In the genomic region with DNA sequence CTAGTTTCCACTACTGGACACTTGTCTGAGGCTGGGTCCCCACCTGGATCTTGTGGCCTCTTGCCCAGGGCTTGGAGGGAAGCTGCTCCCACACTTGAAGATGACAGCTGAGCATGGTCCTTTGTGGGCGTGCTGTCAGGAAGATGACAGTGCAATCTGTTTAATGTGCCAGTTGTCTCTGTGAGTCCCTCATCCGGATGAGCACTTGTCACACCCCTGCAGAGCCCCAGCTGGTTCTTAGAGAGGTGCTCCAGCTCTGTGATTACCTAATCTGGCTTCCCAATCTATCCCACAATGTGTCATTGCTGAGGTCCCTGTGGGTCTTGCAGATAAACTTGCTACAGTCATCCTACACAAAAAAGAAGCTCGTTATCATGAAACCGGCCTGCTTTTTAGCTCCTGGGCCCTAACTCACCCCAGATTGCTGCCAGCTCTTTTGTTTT, we compare ENCODE assay signal across 13 cellular contexts. TPM values are rescaled to one million over a fixed set of nuclear protein-coding genes. Genes with fewer than 3 reads are reported as not detected.
DNase-seq lines count a peak whose midpoint lies in the region; ATAC-seq lines count a peak whose summit lies in the region.
"Had no signal": no experiment of that assay in that cellular context is flagged by ENCODE, and none has a peak within 500 bp of the region (broad histone marks: within the 10 kb centered on the region; RNA-seq: fewer than 3 reads in every experiment).

No MANE protein-coding gene starts in this region.

- H3K36me3 ChIP-seq in neuronal stem cell (replicated peaks in 1 of 2; ENCODE audit: control insufficient read depth in 2 of 2, insufficient read depth in 2 of 2, low read length in 2 of 2): no peaks in the 10 kb centered on the region
- H3K36me3 ChIP-seq: thoracic aorta had no signal

- peak overlapping the region; percentile 75 for H3K23ac ChIP-seq in neuronal stem cell (ENCODE audit: low read depth, low read length, poor library complexity)

- no peaks in the 10 kb centered on the region for H3K27me3 ChIP-seq in neuronal stem cell (ENCODE audit: control insufficient read depth in 3 of 3, insufficient read depth in 3 of 3, low read depth in 1 of 3, low read length in 3 of 3)

- H4K8ac ChIP-seq in neuronal stem cell (ENCODE audit: low read depth, low read length): no peak overlapping the region

- H2BK12ac ChIP-seq in neuronal stem cell (ENCODE audit: low read length): no peak overlapping the region

- intact Hi-C loops in activated T-helper 1 cell treated with anti-CD3 and anti-CD28 coated beads, Interleukin-12 subunit alpha, Interleukin-12 subunit beta, Interleukin-2, Interleukin-4 antibody, amounts not matched to agents 30 ng/mL and 10 ng/mL and 1 ng/mL, durations not matched to agents 14 hours and 24 hours and 36 hours (cut with micrococcal nuclease): loop anchor here (1.0 kb wide), 3 partner anchors 14 to 36 kb away; no protein-coding TSS in a partner anchor

- no peaks in the 10 kb centered on the region for H3K36me3 Mint-ChIP-seq in activated T-helper 1 cell treated with anti-CD3 and anti-CD28 coated beads, Interleukin-12 subunit alpha, Interleukin-12 subunit beta, Interleukin-2, Interleukin-4 antibody, amounts not matched to agents 30 ng/mL and 10 ng/mL and 1 ng/mL, durations not matched to agents 14 hours and 24 hours and 36 hours (ENCODE audit: low read depth)

- DNase-seq in NCI-H82 (lab: John Stamatoyannopoulos, UW): peak; percentile 63
- no peak for DNase-seq in NCI-H82 treated with DMSO at 0.1 percent for 48 hours (lab: John Stamatoyannopoulos, UW; ENCODE audit: unreplicated experiment)
- peak; percentile 6 for DNase-seq in NCI-H2171 (lab: John Stamatoyannopoulos, UW)
- peak; percentile 11 for DNase-seq in activated T-helper 1 cell treated with anti-CD3 and anti-CD28 coated beads, Interleukin-12 subunit alpha, Interleukin-12 subunit beta, Interleukin-2, Interleukin-4 antibody, amounts not matched to agents 30 ng/mL and 10 ng/mL and 1 ng/mL, durations not matched to agents 14 hours and 24 hours and 36 hours (ENCODE audit: low spot score)
- no peak for DNase-seq in neuronal stem cell (ENCODE audit: low spot score)
- DNase-seq in NCI-H2081 treated with DMSO at 0.1 percent for 48 hours (lab: John Stamatoyannopoulos, UW): no peak
- no peak for DNase-seq in NCI-H1092 treated with DMSO at 0.1 percent for 48 hours (lab: John Stamatoyannopoulos, UW)
- DNase-seq: mucosa of descending colon, NCI-H2029 treated with DMSO at 0.1 percent for 48 hours had no signal

- H3K4me3 ChIP-seq in neuronal stem cell (ENCODE audit: low read length in 2 of 2): no peak overlapping the region
- H3K4me3 ChIP-seq: A549, mucosa of descending colon, thoracic aorta had no signal

- no peaks in the 10 kb centered on the region for H3K9me3 ChIP-seq in neuronal stem cell (replicated peaks in 1 of 2; ENCODE audit: control insufficient read depth in 2 of 2, insufficient read depth in 1 of 2, low read depth in 1 of 2, low read length in 2 of 2)
- H3K9me3 ChIP-seq: A549, mucosa of descending colon, thoracic aorta had no signal

- H3K9me3 Mint-ChIP-seq in activated T-helper 1 cell treated with anti-CD3 and anti-CD28 coated beads, Interleukin-12 subunit alpha, Interleukin-12 subunit beta, Interleukin-2, Interleukin-4 antibody, amounts not matched to agents 30 ng/mL and 10 ng/mL and 1 ng/mL, durations not matched to agents 14 hours and 24 hours and 36 hours: no peaks in the 10 kb centered on the region

- no peak overlapping the region for H3K9ac ChIP-seq in neuronal stem cell (ENCODE audit: low read depth, low read length, poor library complexity)

- no peak overlapping the region for H2BK120ac ChIP-seq in neuronal stem cell (ENCODE audit: low read depth, low read length)

- H2BK15ac ChIP-seq in neuronal stem cell (ENCODE audit: low read length): no peak overlapping the region

- H2BK5ac ChIP-seq in neuronal stem cell (ENCODE audit: low read length): no peak overlapping the region

- no peak for ATAC-seq in GM21447 (IDR thresholded peaks at IDR 0.05; ENCODE audit: unreplicated experiment)
- ATAC-seq: A549, mucosa of descending colon had no signal

- H3K4me1 Mint-ChIP-seq in activated T-helper 1 cell treated with anti-CD3 and anti-CD28 coated beads, Interleukin-12 subunit alpha, Interleukin-12 subunit beta, Interleukin-2, Interleukin-4 antibody, amounts not matched to agents 30 ng/mL and 10 ng/mL and 1 ng/mL, durations not matched to agents 14 hours and 24 hours and 36 hours (ENCODE audit: low read depth): peaks cover 22% of the 10 kb centered on the region

- no peak overlapping the region for H4K91ac ChIP-seq in neuronal stem cell (ENCODE audit: low read depth, low read length, poor library complexity)

- H3K27me3 Mint-ChIP-seq in activated T-helper 1 cell treated with anti-CD3 and anti-CD28 coated beads, Interleukin-12 subunit alpha, Interleukin-12 subunit beta, Interleukin-2, Interleukin-4 antibody, amounts not matched to agents 30 ng/mL and 10 ng/mL and 1 ng/mL, durations not matched to agents 14 hours and 24 hours and 36 hours (ENCODE audit: insufficient read depth): peaks cover 15% of the 10 kb centered on the region

- no peaks in the 10 kb centered on the region for H3K79me1 ChIP-seq in neuronal stem cell (ENCODE audit: low read depth, low read length)

- no peak overlapping the region for H2AK5ac ChIP-seq in neuronal stem cell (ENCODE audit: low read depth, low read length)

- no peak overlapping the region for H3K27ac ChIP-seq in neuronal stem cell (replicated peaks; ENCODE audit: low read length)
- H3K27ac ChIP-seq: A549, RWPE1 had no signal

- no peak overlapping the region for H3K4ac ChIP-seq in neuronal stem cell (ENCODE audit: low read length)

- no peak overlapping the region for H3K14ac ChIP-seq in neuronal stem cell (ENCODE audit: low read length)

- no peak overlapping the region for H3K18ac ChIP-seq in neuronal stem cell (ENCODE audit: low read length)

- WGBS in neuronal stem cell (ENCODE audit: extremely low coverage in 2 of 2, insufficient read length in 2 of 2, insufficient replicate concordance in 1 of 2), 2 donors: no CpG with 5 or more reads among the region's 4 CpGs

- H3K4me1 ChIP-seq in neuronal stem cell (ENCODE audit: control insufficient read depth in 2 of 2, insufficient read depth in 1 of 2, low read depth in 1 of 2, low read length in 2 of 2): peaks cover 0 to 4% of the 10 kb centered on the region in 2 donors
- H3K4me1 ChIP-seq: A549 had no signal

- H3K4me2 ChIP-seq in neuronal stem cell (ENCODE audit: insufficient read depth, low read length, poor library complexity, severe bottlenecking): no peak overlapping the region
- H3K4me2 ChIP-seq: A549 had no signal

- no peak overlapping the region for H3K4me3 Mint-ChIP-seq in activated T-helper 1 cell treated with anti-CD3 and anti-CD28 coated beads, Interleukin-12 subunit alpha, Interleukin-12 subunit beta, Interleukin-2, Interleukin-4 antibody, amounts not matched to agents 30 ng/mL and 10 ng/mL and 1 ng/mL, durations not matched to agents 14 hours and 24 hours and 36 hours

- peak overlapping the region; percentile 33 for H3K27ac Mint-ChIP-seq in activated T-helper 1 cell treated with anti-CD3 and anti-CD28 coated beads, Interleukin-12 subunit alpha, Interleukin-12 subunit beta, Interleukin-2, Interleukin-4 antibody, amounts not matched to agents 30 ng/mL and 10 ng/mL and 1 ng/mL, durations not matched to agents 14 hours and 24 hours and 36 hours

- H2AFZ ChIP-seq in neuronal stem cell (ENCODE audit: low read length): no peak overlapping the region

RNA-seq across cellular contexts. Expression of a gene that starts 34.8 kb away (rescaled TPM):
- 52.3 and 53.6 TPM in 2 replicates for total RNA-seq in activated T-helper 1 cell treated with anti-CD3 and anti-CD28 coated beads, Interleukin-12 subunit alpha, Interleukin-12 subunit beta, Interleukin-2, Interleukin-4 antibody, amounts not matched to agents 30 ng/mL and 10 ng/mL and 1 ng/mL, durations not matched to agents 14 hours and 24 hours and 36 hours
- polyA plus RNA-seq in neuronal stem cell (2013, experiment 1 of 2): 34.0 TPM
- polyA plus RNA-seq in neuronal stem cell (2013, experiment 2 of 2): 36.4 TPM

RNA-seq across cellular contexts. Expression of a gene that starts 48.7 kb away (rescaled TPM):
- total RNA-seq in activated T-helper 1 cell treated with anti-CD3 and anti-CD28 coated beads, Interleukin-12 subunit alpha, Interleukin-12 subunit beta, Interleukin-2, Interleukin-4 antibody, amounts not matched to agents 30 ng/mL and 10 ng/mL and 1 ng/mL, durations not matched to agents 14 hours and 24 hours and 36 hours: not detected in 2 replicates
- 1.0 TPM for polyA plus RNA-seq in neuronal stem cell (2013, experiment 1 of 2)
- polyA plus RNA-seq in neuronal stem cell (2013, experiment 2 of 2): 1.3 TPM
- total RNA-seq: mucosa of descending colon, thoracic aorta had no signal
- polyA plus RNA-seq: A549 had no signal

RNA-seq across cellular contexts. Expression of a gene that starts 52.2 kb away (rescaled TPM):
- total RNA-seq in activated T-helper 1 cell treated with anti-CD3 and anti-CD28 coated beads, Interleukin-12 subunit alpha, Interleukin-12 subunit beta, Interleukin-2, Interleukin-4 antibody, amounts not matched to agents 30 ng/mL and 10 ng/mL and 1 ng/mL, durations not matched to agents 14 hours and 24 hours and 36 hours: not detected in 2 replicates
- polyA plus RNA-seq in neuronal stem cell (2013, experiment 1 of 2): 0.01 TPM
- not detected for polyA plus RNA-seq in neuronal stem cell (2013, experiment 2 of 2)
- total RNA-seq: mucosa of descending colon, thoracic aorta had no signal
- polyA plus RNA-seq: A549 had no signal

Comparison
In these comparisons a context has a peak if more than half of its experiments do, and no peak if none do; other contexts are left out.
1. DNase-seq: peak in NCI-H82 (single experiment), NCI-H2171 (single experiment) and activated T-helper 1 cell treated with anti-CD3 and anti-CD28 coated beads, Interleukin-12 subunit alpha, Interleukin-12 subunit beta, Interleukin-2, Interleukin-4 antibody, amounts not matched to agents 30 ng/mL and 10 ng/mL and 1 ng/mL, durations not matched to agents 14 hours and 24 hours and 36 hours (single experiment); none in NCI-H82 treated with DMSO at 0.1 percent for 48 hours (single experiment), neuronal stem cell (single experiment), NCI-H2081 treated with DMSO at 0.1 percent for 48 hours (single experiment) and NCI-H1092 treated with DMSO at 0.1 percent for 48 hours (single experiment).